In genomic region chr13:109140777-109141354, GRCh38 we compare ENCODE assay signal across 17 cellular contexts.
DNase-seq lines count a peak whose midpoint lies in the region; ATAC-seq and TF ChIP-seq lines count a peak whose summit lies in the region.
"Had no signal": no experiment of that assay in that cellular context is flagged by ENCODE, and none has a peak within 500 bp of the region (broad histone marks: within the 10 kb centered on the region; RNA-seq: fewer than 3 reads in every experiment).

No MANE protein-coding gene starts in this region.

- peaks cover 8% of the 10 kb centered on the region for H3K36me3 Mint-ChIP-seq in endodermal cell (ENCODE audit: low read depth)
- no peaks in the 10 kb centered on the region; the same call in 1 of the 2 replicates for H3K36me3 Mint-ChIP-seq in HFFc6 (ENCODE audit: low read depth)
- H3K36me3 Mint-ChIP-seq: memory B cell had no signal

- H3K4me2 ChIP-seq in GM23248 (ENCODE audit: unreplicated experiment) = no peak overlapping the region
- H3K4me2 ChIP-seq: neural progenitor cell had no signal

- H3K36me3 ChIP-seq in GM23248 (ENCODE audit: low read depth) (no peaks in the 10 kb centered on the region), kidney epithelial cell (ENCODE audit: control insufficient read depth, insufficient read depth, low read length) (no peaks in the 10 kb centered on the region), stomach smooth muscle (ENCODE audit: control insufficient read depth in 2 of 2, insufficient read depth in 2 of 2, low read length in 2 of 2) (no peaks in the 10 kb centered on the region), endodermal cell (ENCODE audit: control insufficient read depth, insufficient read depth, low read length) (no peaks in the 10 kb centered on the region)
- H3K36me3 ChIP-seq: neural progenitor cell, uterus had no signal

- H3K9me3 ChIP-seq in GM23248 (ENCODE audit: low read depth) (no peaks in the 10 kb centered on the region), stomach smooth muscle (ENCODE audit: control insufficient read depth in 2 of 2, low read length in 2 of 2) (no peaks in the 10 kb centered on the region), endodermal cell (ENCODE audit: control insufficient read depth, low read length) (peaks cover 11% of the 10 kb centered on the region)
- H3K9me3 ChIP-seq: uterus had no signal

- no peak for DNase-seq in GM23248
- no peak for DNase-seq in coronary artery (ENCODE audit: low spot score)
- no peak for DNase-seq in kidney epithelial cell (ENCODE audit: low read depth)
- DNase-seq in endodermal cell = no peak
- no peak for DNase-seq in NCI-H1105 treated with DMSO at 0.1 percent for 48 hours (lab: John Stamatoyannopoulos, UW)
- no peak for DNase-seq in HFFc6
- DNase-seq: activated gamma-delta T cell treated with Interleukin-2 at 50 U/mL for 16 hours; effector memory CD8-positive, alpha-beta T cell; NCI-H2081; NCI-H510A; T-helper 2 cell; uterus had no signal

- H3K27ac Mint-ChIP-seq in endodermal cell (no peak overlapping the region), HFFc6 (no peak overlapping the region)
- H3K27ac Mint-ChIP-seq: effector memory CD8-positive, alpha-beta T cell; memory B cell; neural progenitor cell had no signal

- H3K27me3 Mint-ChIP-seq in endodermal cell (ENCODE audit: insufficient read depth) (no peaks in the 10 kb centered on the region), HFFc6 (ENCODE audit: insufficient read depth) (peaks cover 10% of the 10 kb centered on the region)

- H4K20me1 ChIP-seq in GM23248 (ENCODE audit: insufficient read depth) = no peaks in the 10 kb centered on the region

- in situ Hi-C loops in GM23248 (cut with MboI) = loop anchor here (10.0 kb wide), 2 partner anchors 634 to 974 kb away; no protein-coding TSS in a partner anchor

- H3K4me1 ChIP-seq in GM23248 (ENCODE audit: insufficient read depth) = peaks cover 3% of the 10 kb centered on the region; the same call in 1 of the 2 replicates
- H3K4me1 ChIP-seq in stomach smooth muscle (ENCODE audit: control insufficient read depth, insufficient read depth, low read length) = no peaks in the 10 kb centered on the region
- H3K4me1 ChIP-seq in endodermal cell (ENCODE audit: control insufficient read depth, insufficient read depth, low read length) = no peaks in the 10 kb centered on the region
- H3K4me1 ChIP-seq: neural progenitor cell, uterus had no signal

- H3F3A ChIP-seq in GM23248 (ENCODE audit: insufficient read depth) = no peaks in the 10 kb centered on the region

- H3K27ac ChIP-seq in GM23248 (no peak overlapping the region), coronary artery (no peak overlapping the region), stomach smooth muscle (ENCODE audit: low read length) (no peak overlapping the region), endodermal cell (ENCODE audit: low read depth, low read length) (no peak overlapping the region)
- H3K27ac ChIP-seq: neural progenitor cell, uterus had no signal

- H3K79me2 ChIP-seq in GM23248 (ENCODE audit: insufficient read depth) = no peaks in the 10 kb centered on the region

- H3K27me3 ChIP-seq in GM23248 (replicated peaks; ENCODE audit: insufficient read depth) (peaks cover 28% of the 10 kb centered on the region), kidney epithelial cell (ENCODE audit: control insufficient read depth, insufficient read depth, low read length) (peaks cover 4% of the 10 kb centered on the region), stomach smooth muscle (ENCODE audit: control insufficient read depth in 1 of 2, insufficient read depth in 2 of 2, low read length in 2 of 2) (peaks cover 0 to 14% of the 10 kb centered on the region in 2 donors), endodermal cell (ENCODE audit: control insufficient read depth, insufficient read depth, low read length, poor library complexity, severe bottlenecking) (no peaks in the 10 kb centered on the region)
- H3K27me3 ChIP-seq: neural progenitor cell had no signal

- H3K4me1 Mint-ChIP-seq in endodermal cell (no peaks in the 10 kb centered on the region), HFFc6 (ENCODE audit: low read depth) (peaks cover 5% of the 10 kb centered on the region)

- WGBS in GM23248 (ENCODE audit: low coverage in 1 of 2, low lambda C conversion rate in 2 of 2, missing lambda C conversion rate in 2 of 2), 2 experiments = 34 to 36% methylated on average over 35 to 36 of the region's 58 CpGs
- 97 to 100% methylated on average over 12 to 51 of the region's 58 CpGs for WGBS in endodermal cell (ENCODE audit: insufficient coverage in 1 of 2, insufficient read length in 1 of 2), 2 experiments

- H3K4me3 ChIP-seq in GM23248 (no peak overlapping the region), coronary artery (peak overlapping the region; percentile 74), kidney epithelial cell (ENCODE audit: low read depth, low read length) (peak overlapping the region; percentile 34), stomach smooth muscle (ENCODE audit: low read length in 2 of 2) (peak overlapping the region; percentile 11 to 52), endodermal cell (ENCODE audit: low read length) (no peak overlapping the region)
- H3K4me3 ChIP-seq: neural progenitor cell, uterus had no signal

- no peak overlapping the region for H3K9ac ChIP-seq in GM23248
- H3K9ac ChIP-seq in stomach smooth muscle (ENCODE audit: low read length in 2 of 2) = no peak overlapping the region
- no peak overlapping the region for H3K9ac ChIP-seq in endodermal cell (ENCODE audit: extremely low read depth, low read length, poor library complexity, severe bottlenecking)
- H3K9ac ChIP-seq: neural progenitor cell had no signal

- ATAC-seq in HG03457 (IDR thresholded peaks at IDR 0.05; ENCODE audit: unreplicated experiment) = no peak
- ATAC-seq: activated CD4-positive, CD25-positive, alpha-beta regulatory T cell treated with anti-CD3 and anti-CD28 coated beads, Interleukin-2, amount 50 U/mL, for 24 hours; effector memory CD8-positive, alpha-beta T cell had no signal

- H2AFZ ChIP-seq in GM23248 = peak overlapping the region; percentile 37
- H2AFZ ChIP-seq: neural progenitor cell had no signal

- TF ChIP-seq CTCF in coronary artery (IDR thresholded peaks at IDR 0.05) (no peak), kidney epithelial cell (IDR thresholded peaks at IDR 0.05; ENCODE audit: insufficient read depth, low read length, poor library complexity, severe bottlenecking) (no peak), endodermal cell (conservative IDR thresholded peaks at IDR 0.05) (no peak), HFFc6 (IDR thresholded peaks at IDR 0.05) (no peak)

- H3K4me3 Mint-ChIP-seq in endodermal cell = no peak overlapping the region
- H3K4me3 Mint-ChIP-seq in HFFc6 = no peak overlapping the region
- H3K4me3 Mint-ChIP-seq: effector memory CD8-positive, alpha-beta T cell; memory B cell; neural progenitor cell had no signal

- no peaks in the 10 kb centered on the region for H3K9me2 ChIP-seq in GM23248 (ENCODE audit: insufficient read depth)

- H3K9me3 Mint-ChIP-seq in endodermal cell = peaks cover 28% of the 10 kb centered on the region
- H3K9me3 Mint-ChIP-seq in HFFc6 = no peaks in the 10 kb centered on the region
- H3K9me3 Mint-ChIP-seq: memory B cell had no signal

Comparison
In these comparisons a context has a peak if more than half of its experiments do, and no peak if none do; other contexts are left out.
1. H3K4me3 ChIP-seq: peak in coronary artery (single experiment), kidney epithelial cell (single experiment) and stomach smooth muscle (2 of 2); none in GM23248 (single experiment) and endodermal cell (single experiment).